1 cellular context compared by ENCODE assay signal in genomic region chr5:65651144-65651543, GRCh38.
TF ChIP-seq lines count a peak whose summit lies in the region.

No MANE protein-coding gene starts in this region.

TF ChIP-seq in K562, 482 proteins besides CTCF, POLR2A, EP300 and RAD21:
- TF ChIP-seq HMGXB4 (CRISPR knock-in tag; IDR thresholded peaks at IDR 0.05) (no peak), ZNF75A (CRISPR knock-in tag; IDR thresholded peaks at IDR 0.05) (no peak), HOXB6 (CRISPR knock-in tag; IDR thresholded peaks at IDR 0.05; ENCODE audit: borderline replicate concordance) (no peak), NFIC (IDR thresholded peaks at IDR 0.05) (no peak), ZBTB11 (CRISPR knock-in tag; IDR thresholded peaks at IDR 0.05) (no peak), TFAP4 (CRISPR knock-in tag; IDR thresholded peaks at IDR 0.05; ENCODE audit: borderline replicate concordance) (no peak), TCF7L2 (IDR thresholded peaks at IDR 0.05; ENCODE audit: low read depth, low read length) (no peak), LARP7 (IDR thresholded peaks at IDR 0.05) (no peak)
- TF ChIP-seq, protein P1, sequence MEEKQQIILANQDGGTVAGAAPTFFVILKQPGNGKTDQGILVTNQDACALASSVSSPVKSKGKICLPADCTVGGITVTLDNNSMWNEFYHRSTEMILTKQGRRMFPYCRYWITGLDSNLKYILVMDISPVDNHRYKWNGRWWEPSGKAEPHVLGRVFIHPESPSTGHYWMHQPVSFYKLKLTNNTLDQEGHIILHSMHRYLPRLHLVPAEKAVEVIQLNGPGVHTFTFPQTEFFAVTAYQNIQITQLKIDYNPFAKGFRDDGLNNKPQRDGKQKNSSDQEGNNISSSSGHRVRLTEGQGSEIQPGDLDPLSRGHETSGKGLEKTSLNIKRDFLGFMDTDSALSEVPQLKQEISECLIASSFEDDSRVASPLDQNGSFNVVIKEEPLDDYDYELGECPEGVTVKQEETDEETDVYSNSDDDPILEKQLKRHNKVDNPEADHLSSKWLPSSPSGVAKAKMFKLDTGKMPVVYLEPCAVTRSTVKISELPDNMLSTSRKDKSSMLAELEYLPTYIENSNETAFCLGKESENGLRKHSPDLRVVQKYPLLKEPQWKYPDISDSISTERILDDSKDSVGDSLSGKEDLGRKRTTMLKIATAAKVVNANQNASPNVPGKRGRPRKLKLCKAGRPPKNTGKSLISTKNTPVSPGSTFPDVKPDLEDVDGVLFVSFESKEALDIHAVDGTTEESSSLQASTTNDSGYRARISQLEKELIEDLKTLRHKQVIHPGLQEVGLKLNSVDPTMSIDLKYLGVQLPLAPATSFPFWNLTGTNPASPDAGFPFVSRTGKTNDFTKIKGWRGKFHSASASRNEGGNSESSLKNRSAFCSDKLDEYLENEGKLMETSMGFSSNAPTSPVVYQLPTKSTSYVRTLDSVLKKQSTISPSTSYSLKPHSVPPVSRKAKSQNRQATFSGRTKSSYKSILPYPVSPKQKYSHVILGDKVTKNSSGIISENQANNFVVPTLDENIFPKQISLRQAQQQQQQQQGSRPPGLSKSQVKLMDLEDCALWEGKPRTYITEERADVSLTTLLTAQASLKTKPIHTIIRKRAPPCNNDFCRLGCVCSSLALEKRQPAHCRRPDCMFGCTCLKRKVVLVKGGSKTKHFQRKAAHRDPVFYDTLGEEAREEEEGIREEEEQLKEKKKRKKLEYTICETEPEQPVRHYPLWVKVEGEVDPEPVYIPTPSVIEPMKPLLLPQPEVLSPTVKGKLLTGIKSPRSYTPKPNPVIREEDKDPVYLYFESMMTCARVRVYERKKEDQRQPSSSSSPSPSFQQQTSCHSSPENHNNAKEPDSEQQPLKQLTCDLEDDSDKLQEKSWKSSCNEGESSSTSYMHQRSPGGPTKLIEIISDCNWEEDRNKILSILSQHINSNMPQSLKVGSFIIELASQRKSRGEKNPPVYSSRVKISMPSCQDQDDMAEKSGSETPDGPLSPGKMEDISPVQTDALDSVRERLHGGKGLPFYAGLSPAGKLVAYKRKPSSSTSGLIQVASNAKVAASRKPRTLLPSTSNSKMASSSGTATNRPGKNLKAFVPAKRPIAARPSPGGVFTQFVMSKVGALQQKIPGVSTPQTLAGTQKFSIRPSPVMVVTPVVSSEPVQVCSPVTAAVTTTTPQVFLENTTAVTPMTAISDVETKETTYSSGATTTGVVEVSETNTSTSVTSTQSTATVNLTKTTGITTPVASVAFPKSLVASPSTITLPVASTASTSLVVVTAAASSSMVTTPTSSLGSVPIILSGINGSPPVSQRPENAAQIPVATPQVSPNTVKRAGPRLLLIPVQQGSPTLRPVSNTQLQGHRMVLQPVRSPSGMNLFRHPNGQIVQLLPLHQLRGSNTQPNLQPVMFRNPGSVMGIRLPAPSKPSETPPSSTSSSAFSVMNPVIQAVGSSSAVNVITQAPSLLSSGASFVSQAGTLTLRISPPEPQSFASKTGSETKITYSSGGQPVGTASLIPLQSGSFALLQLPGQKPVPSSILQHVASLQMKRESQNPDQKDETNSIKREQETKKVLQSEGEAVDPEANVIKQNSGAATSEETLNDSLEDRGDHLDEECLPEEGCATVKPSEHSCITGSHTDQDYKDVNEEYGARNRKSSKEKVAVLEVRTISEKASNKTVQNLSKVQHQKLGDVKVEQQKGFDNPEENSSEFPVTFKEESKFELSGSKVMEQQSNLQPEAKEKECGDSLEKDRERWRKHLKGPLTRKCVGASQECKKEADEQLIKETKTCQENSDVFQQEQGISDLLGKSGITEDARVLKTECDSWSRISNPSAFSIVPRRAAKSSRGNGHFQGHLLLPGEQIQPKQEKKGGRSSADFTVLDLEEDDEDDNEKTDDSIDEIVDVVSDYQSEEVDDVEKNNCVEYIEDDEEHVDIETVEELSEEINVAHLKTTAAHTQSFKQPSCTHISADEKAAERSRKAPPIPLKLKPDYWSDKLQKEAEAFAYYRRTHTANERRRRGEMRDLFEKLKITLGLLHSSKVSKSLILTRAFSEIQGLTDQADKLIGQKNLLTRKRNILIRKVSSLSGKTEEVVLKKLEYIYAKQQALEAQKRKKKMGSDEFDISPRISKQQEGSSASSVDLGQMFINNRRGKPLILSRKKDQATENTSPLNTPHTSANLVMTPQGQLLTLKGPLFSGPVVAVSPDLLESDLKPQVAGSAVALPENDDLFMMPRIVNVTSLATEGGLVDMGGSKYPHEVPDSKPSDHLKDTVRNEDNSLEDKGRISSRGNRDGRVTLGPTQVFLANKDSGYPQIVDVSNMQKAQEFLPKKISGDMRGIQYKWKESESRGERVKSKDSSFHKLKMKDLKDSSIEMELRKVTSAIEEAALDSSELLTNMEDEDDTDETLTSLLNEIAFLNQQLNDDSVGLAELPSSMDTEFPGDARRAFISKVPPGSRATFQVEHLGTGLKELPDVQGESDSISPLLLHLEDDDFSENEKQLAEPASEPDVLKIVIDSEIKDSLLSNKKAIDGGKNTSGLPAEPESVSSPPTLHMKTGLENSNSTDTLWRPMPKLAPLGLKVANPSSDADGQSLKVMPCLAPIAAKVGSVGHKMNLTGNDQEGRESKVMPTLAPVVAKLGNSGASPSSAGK (IDR thresholded peaks at IDR 0.05) = no peak
- TF ChIP-seq, protein P2, sequence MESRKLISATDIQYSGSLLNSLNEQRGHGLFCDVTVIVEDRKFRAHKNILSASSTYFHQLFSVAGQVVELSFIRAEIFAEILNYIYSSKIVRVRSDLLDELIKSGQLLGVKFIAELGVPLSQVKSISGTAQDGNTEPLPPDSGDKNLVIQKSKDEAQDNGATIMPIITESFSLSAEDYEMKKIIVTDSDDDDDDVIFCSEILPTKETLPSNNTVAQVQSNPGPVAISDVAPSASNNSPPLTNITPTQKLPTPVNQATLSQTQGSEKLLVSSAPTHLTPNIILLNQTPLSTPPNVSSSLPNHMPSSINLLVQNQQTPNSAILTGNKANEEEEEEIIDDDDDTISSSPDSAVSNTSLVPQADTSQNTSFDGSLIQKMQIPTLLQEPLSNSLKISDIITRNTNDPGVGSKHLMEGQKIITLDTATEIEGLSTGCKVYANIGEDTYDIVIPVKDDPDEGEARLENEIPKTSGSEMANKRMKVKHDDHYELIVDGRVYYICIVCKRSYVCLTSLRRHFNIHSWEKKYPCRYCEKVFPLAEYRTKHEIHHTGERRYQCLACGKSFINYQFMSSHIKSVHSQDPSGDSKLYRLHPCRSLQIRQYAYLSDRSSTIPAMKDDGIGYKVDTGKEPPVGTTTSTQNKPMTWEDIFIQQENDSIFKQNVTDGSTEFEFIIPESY (CRISPR knock-in tag; IDR thresholded peaks at IDR 0.05) = no peak
- TF ChIP-seq, protein P3, sequence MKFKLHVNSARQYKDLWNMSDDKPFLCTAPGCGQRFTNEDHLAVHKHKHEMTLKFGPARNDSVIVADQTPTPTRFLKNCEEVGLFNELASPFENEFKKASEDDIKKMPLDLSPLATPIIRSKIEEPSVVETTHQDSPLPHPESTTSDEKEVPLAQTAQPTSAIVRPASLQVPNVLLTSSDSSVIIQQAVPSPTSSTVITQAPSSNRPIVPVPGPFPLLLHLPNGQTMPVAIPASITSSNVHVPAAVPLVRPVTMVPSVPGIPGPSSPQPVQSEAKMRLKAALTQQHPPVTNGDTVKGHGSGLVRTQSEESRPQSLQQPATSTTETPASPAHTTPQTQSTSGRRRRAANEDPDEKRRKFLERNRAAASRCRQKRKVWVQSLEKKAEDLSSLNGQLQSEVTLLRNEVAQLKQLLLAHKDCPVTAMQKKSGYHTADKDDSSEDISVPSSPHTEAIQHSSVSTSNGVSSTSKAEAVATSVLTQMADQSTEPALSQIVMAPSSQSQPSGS (CRISPR knock-in tag; IDR thresholded peaks at IDR 0.05) = no peak
- TF ChIP-seq, protein P4, sequence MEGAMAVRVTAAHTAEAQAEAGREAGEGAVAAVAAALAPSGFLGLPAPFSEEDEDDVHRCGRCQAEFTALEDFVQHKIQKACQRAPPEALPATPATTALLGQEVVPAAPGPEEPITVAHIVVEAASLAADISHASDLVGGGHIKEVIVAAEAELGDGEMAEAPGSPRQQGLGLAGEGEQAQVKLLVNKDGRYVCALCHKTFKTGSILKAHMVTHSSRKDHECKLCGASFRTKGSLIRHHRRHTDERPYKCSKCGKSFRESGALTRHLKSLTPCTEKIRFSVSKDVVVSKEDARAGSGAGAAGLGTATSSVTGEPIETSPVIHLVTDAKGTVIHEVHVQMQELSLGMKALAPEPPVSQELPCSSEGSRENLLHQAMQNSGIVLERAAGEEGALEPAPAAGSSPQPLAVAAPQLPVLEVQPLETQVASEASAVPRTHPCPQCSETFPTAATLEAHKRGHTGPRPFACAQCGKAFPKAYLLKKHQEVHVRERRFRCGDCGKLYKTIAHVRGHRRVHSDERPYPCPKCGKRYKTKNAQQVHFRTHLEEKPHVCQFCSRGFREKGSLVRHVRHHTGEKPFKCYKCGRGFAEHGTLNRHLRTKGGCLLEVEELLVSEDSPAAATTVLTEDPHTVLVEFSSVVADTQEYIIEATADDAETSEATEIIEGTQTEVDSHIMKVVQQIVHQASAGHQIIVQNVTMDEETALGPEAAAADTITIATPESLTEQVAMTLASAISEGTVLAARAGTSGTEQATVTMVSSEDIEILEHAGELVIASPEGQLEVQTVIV (CRISPR knock-in tag; IDR thresholded peaks at IDR 0.05; ENCODE audit: borderline replicate concordance) = no peak
